Comparison of ENCODE assay signal across 1 cellular context in genomic region chr17:7864384-7864783, GRCh38. TPM values are rescaled to one million over a fixed set of nuclear protein-coding genes. Genes with fewer than 3 reads are reported as not detected.
"Had no signal": no experiment of that assay in that cellular context is flagged by ENCODE, and none has a peak within 500 bp of the region (broad histone marks: within the 10 kb centered on the region; RNA-seq: fewer than 3 reads in every experiment).

No MANE protein-coding gene starts in this region.

RNA-seq across cellular contexts. Expression of gene TMEM88, which starts 9.5 kb away (rescaled TPM):
- total RNA-seq: bronchial epithelial cell had no signal
